8 cellular contexts compared by ENCODE assay signal in genomic region chr5:38783011-38783551, GRCh38.
DNase-seq lines count a peak whose midpoint lies in the region; ATAC-seq, FAIRE-seq and TF ChIP-seq lines count a peak whose summit lies in the region.

No MANE protein-coding gene starts in this region.

- intact Hi-C loops in posterior cingulate gyrus (cut with DNase I): no loop called here

- no peaks in the 10 kb centered on the region for H3K9me3 ChIP-seq in skeletal muscle tissue (ENCODE audit: control insufficient read depth in 3 of 3, low read length in 3 of 3)

- FAIRE-seq in RCC 7860 (lab: Jason Lieb, UNC): peak; percentile 97

- DNase-seq in HFF-Myc (ENCODE audit: extremely low read depth, low read depth): peak; percentile 92
- peak; percentile 97 for DNase-seq in RCC 7860 (ENCODE audit: low spot score)
- DNase-seq in glomerular endothelial cell (ENCODE audit: extremely low read depth, low read depth, low spot score): peak; percentile 84
- DNase-seq in AML-193 (lab: John Stamatoyannopoulos, UW): no peak
- no peak for DNase-seq in posterior cingulate gyrus

- H3K4me1 ChIP-seq in skeletal muscle tissue (ENCODE audit: control insufficient read depth in 3 of 3, insufficient read depth in 3 of 3, low read length in 3 of 3): peaks cover 7 to 10% (median 7%) of the 10 kb centered on the region in 3 donors

- H3K36me3 ChIP-seq in skeletal muscle tissue (ENCODE audit: control insufficient read depth in 3 of 3, insufficient read depth in 3 of 3, low read length in 3 of 3): no peaks in the 10 kb centered on the region

- no peak overlapping the region for H3K9ac ChIP-seq in skeletal muscle tissue (ENCODE audit: low read depth in 1 of 3, low read length in 3 of 3)

- no peak for TF ChIP-seq CTCF in HFF-Myc (IDR thresholded peaks at IDR 0.05; ENCODE audit: low read depth, low read length, missing control alignments)

- no peak for ATAC-seq in HG02852 (IDR thresholded peaks at IDR 0.05; ENCODE audit: unreplicated experiment)
- ATAC-seq in GM21367 (IDR thresholded peaks at IDR 0.05; ENCODE audit: unreplicated experiment): no peak

- H3K4me3 ChIP-seq in HFF-Myc (replicated peaks; ENCODE audit: low read depth, low read length) (no peak overlapping the region), skeletal muscle tissue (ENCODE audit: low read length in 3 of 3) (no peak overlapping the region)

- peak overlapping the region; percentile 17 for H3K27ac ChIP-seq in skeletal muscle tissue (ENCODE audit: low read depth, low read length)

- H3K27me3 ChIP-seq in skeletal muscle tissue (ENCODE audit: control insufficient read depth in 3 of 3, insufficient read depth in 3 of 3, low read length in 3 of 3): no peaks in the 10 kb centered on the region

Comparison
In these comparisons a context has a peak if more than half of its experiments do, and no peak if none do; other contexts are left out.
1. DNase-seq: peak in HFF-Myc (single experiment), RCC 7860 (single experiment) and glomerular endothelial cell (single experiment); none in AML-193 (0 of 2) and posterior cingulate gyrus (0 of 10).